Comparison of ENCODE assay signal across 9 cellular contexts in genomic region chr1:184838374-184838995, GRCh38.
A peak's percentile ranks its signal among the peaks of the same experiment; 100 is the strongest.
DNase-seq lines count a peak whose midpoint lies in the region; ATAC-seq and TF ChIP-seq lines count a peak whose summit lies in the region.
"Had no signal": no experiment of that assay in that cellular context is flagged by ENCODE, and none has a peak within 500 bp of the region (broad histone marks: within the 10 kb centered on the region; RNA-seq: fewer than 3 reads in every experiment).

No MANE protein-coding gene starts in this region.

- H3K4me3 Mint-ChIP-seq in activated CD4-positive, alpha-beta T cell treated with anti-CD3 and anti-CD28 coated beads, Interleukin-2, amount 10 ng/mL, durations not matched to agents 24 days and 14 days: no peak overlapping the region

- peaks cover 20% of the 10 kb centered on the region for H3K36me3 Mint-ChIP-seq in activated CD4-positive, alpha-beta T cell treated with anti-CD3 and anti-CD28 coated beads, Interleukin-2, amount 10 ng/mL, durations not matched to agents 24 days and 14 days (ENCODE audit: low read depth)

- POLR2A ChIA-PET in GM10248 (lab: Yijun Ruan, JAX): no interaction called here

- intact Hi-C loops in activated CD4-positive, alpha-beta T cell treated with anti-CD3 and anti-CD28 coated beads, Interleukin-2, amount 10 ng/mL, durations not matched to agents 24 days and 14 days (cut with micrococcal nuclease): loop anchor here (1.0 kb wide), 1 partner anchor 21 kb away; no protein-coding TSS in a partner anchor
- intact Hi-C loops in left colon (cut with DNase I, micrococcal nuclease) (no loop called here), upper lobe of right lung (cut with DNase I) (no loop called here)

- H3K36me3 ChIP-seq in upper lobe of right lung (no peaks in the 10 kb centered on the region), WERI-Rb-1 (no peaks in the 10 kb centered on the region)
- H3K36me3 ChIP-seq: BLaER1 had no signal

- H3K9me3 Mint-ChIP-seq in activated CD4-positive, alpha-beta T cell treated with anti-CD3 and anti-CD28 coated beads, Interleukin-2, amount 10 ng/mL, durations not matched to agents 24 days and 14 days: peaks cover 6% of the 10 kb centered on the region

- no peak for TF ChIP-seq CTCF in astrocyte of the spinal cord (IDR thresholded peaks at IDR 0.05; ENCODE audit: low read depth, low read length)
- TF ChIP-seq CTCF in upper lobe of right lung (IDR thresholded peaks at IDR 0.05): no peak
- no peak for TF ChIP-seq CTCF in GM10248 (IDR thresholded peaks at IDR 0.05; ENCODE audit: control extremely low read depth, extremely low read depth, low read depth, missing control alignments)
- TF ChIP-seq CTCF in WERI-Rb-1 (IDR thresholded peaks at IDR 0.05; ENCODE audit: low read depth, low read length): no peak

- ATAC-seq in left colon (peak; percentile 56), upper lobe of right lung (peak; percentile 73)

- CTCF ChIA-PET in GM10248 (lab: Yijun Ruan, JAX): no interaction called here

- H3K27ac ChIP-seq in upper lobe of right lung: peak overlapping the region; percentile 17
- no peak overlapping the region for H3K27ac ChIP-seq in WERI-Rb-1
- H3K27ac ChIP-seq: BLaER1 had no signal

- no peaks in the 10 kb centered on the region for H3K27me3 Mint-ChIP-seq in activated CD4-positive, alpha-beta T cell treated with anti-CD3 and anti-CD28 coated beads, Interleukin-2, amount 10 ng/mL, durations not matched to agents 24 days and 14 days

- in situ Hi-C loops in astrocyte of the spinal cord (cut with HindIII; ENCODE audit: low sequenced_read_pairs): no loop called here

- no peak overlapping the region for H3K4me3 ChIP-seq in astrocyte of the spinal cord (ENCODE audit: low read depth, low read length)
- H3K4me3 ChIP-seq in upper lobe of right lung: no peak overlapping the region
- no peak overlapping the region for H3K4me3 ChIP-seq in WERI-Rb-1 (ENCODE audit: low read depth, low read length)
- H3K4me3 ChIP-seq: BLaER1 had no signal

- H3K9me3 ChIP-seq in upper lobe of right lung: no peaks in the 10 kb centered on the region
- H3K9me3 ChIP-seq in WERI-Rb-1 (ENCODE audit: severe bottlenecking): no peaks in the 10 kb centered on the region
- H3K9me3 ChIP-seq: BLaER1 had no signal

- DNase-seq in activated CD4-positive, alpha-beta T cell treated with anti-CD3 and anti-CD28 coated beads, Interleukin-2, amount 10 ng/mL, durations not matched to agents 24 days and 14 days: peak; percentile 38
- DNase-seq in activated CD4-positive, alpha-beta T cell treated with anti-CD3 and anti-CD28 coated beads, Interleukin-2, amount 50 U/mL, for 1 hour: no peak
- DNase-seq in astrocyte of the spinal cord (ENCODE audit: low read depth, low spot score) (peak; percentile 93), left colon (peak in 1 of 2 donors; percentile 56), upper lobe of right lung (no peak), GM10248 (ENCODE audit: extremely low spot score) (no peak), WERI-Rb-1 (no peak), NCI-H1930 (lab: John Stamatoyannopoulos, UW) (no peak)

- no peak overlapping the region for H3K27ac Mint-ChIP-seq in activated CD4-positive, alpha-beta T cell treated with anti-CD3 and anti-CD28 coated beads, Interleukin-2, amount 10 ng/mL, durations not matched to agents 24 days and 14 days

- H3K27me3 ChIP-seq in upper lobe of right lung (no peaks in the 10 kb centered on the region), WERI-Rb-1 (ENCODE audit: insufficient read depth, low read depth, severe bottlenecking) (no peaks in the 10 kb centered on the region)
- H3K27me3 ChIP-seq: BLaER1 had no signal

- H3K4me1 Mint-ChIP-seq in activated CD4-positive, alpha-beta T cell treated with anti-CD3 and anti-CD28 coated beads, Interleukin-2, amount 10 ng/mL, durations not matched to agents 24 days and 14 days: peaks cover 11% of the 10 kb centered on the region

- H3K4me1 ChIP-seq in upper lobe of right lung: peaks cover 6% of the 10 kb centered on the region
- H3K4me1 ChIP-seq: BLaER1 had no signal

Comparison
In these comparisons a context has a peak if more than half of its experiments do, and no peak if none do; other contexts are left out.
1. DNase-seq: peak in activated CD4-positive, alpha-beta T cell treated with anti-CD3 and anti-CD28 coated beads, Interleukin-2, amount 10 ng/mL, durations not matched to agents 24 days and 14 days (single experiment) and astrocyte of the spinal cord (single experiment); none in activated CD4-positive, alpha-beta T cell treated with anti-CD3 and anti-CD28 coated beads, Interleukin-2, amount 50 U/mL, for 1 hour (single experiment), upper lobe of right lung (single experiment), GM10248 (single experiment), WERI-Rb-1 (single experiment) and NCI-H1930 (0 of 2).